Comparison of ENCODE assay signal across 26 cellular contexts in the genomic region with DNA sequence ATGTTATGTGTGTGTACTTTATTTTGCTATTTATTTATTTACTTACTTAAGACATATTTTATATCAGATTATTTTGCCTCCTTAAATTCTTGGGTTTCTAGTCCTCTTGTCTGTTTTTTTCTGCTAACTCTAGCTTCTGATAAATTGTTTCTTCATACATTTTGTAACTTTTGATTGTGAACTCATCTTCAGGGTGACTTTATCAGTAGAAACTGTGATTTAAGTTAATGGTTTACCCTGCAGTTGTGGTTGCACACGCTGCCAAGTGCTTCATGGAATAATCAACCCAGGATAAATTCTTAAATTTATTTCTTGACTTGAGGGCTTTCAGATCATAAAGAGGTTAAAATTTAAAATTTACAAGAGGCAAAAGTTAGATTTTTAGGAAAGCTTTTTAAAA.
"Had no signal": no experiment of that assay in that cellular context is flagged by ENCODE, and none has a peak within 500 bp of the region (broad histone marks: within the 10 kb centered on the region; RNA-seq: fewer than 3 reads in every experiment).

No MANE protein-coding gene starts in this region.

- H3K27me3 ChIP-seq: SJSA1 had no signal

- H3K36me3 ChIP-seq: SJSA1 had no signal

- ATAC-seq: Panc1, PC-3, Right ventricle myocardium inferior had no signal

- DNase-seq: KBM-7; MV-4-11; NCI-H1092; NCI-H1105 treated with DMSO at 0.1 percent for 48 hours; NCI-H1417 treated with DMSO at 0.1 percent for 48 hours; NCI-H146; NCI-H1694 treated with DMSO at 0.1 percent for 48 hours; NCI-H1930; NCI-H2081; NCI-H2107; NCI-H2171; NCI-H226; NCI-H446; NCI-H510A; NCI-H524 treated with DMSO at 0.1 percent for 48 hours; NCI-H69; NCI-H774; NK-92 treated with Interleukin-12 subunit alpha and Interleukin-12 subunit beta, amount 100 ng/mL, for 24 hours; PC-3; SHP77 treated with DMSO at 0.1 percent for 48 hours had no signal

- FAIRE-seq: HTR-8/SVneo had no signal

- H3K4me3 ChIP-seq: SJSA1, SK-N-MC had no signal

- H3K4me1 ChIP-seq: SJSA1 had no signal

- H3K27ac ChIP-seq: HL-60, SJSA1, SK-N-MC had no signal

- H3K9me3 ChIP-seq: SJSA1 had no signal
